Comparison of ENCODE assay signal across 20 cellular contexts in the genomic region with DNA sequence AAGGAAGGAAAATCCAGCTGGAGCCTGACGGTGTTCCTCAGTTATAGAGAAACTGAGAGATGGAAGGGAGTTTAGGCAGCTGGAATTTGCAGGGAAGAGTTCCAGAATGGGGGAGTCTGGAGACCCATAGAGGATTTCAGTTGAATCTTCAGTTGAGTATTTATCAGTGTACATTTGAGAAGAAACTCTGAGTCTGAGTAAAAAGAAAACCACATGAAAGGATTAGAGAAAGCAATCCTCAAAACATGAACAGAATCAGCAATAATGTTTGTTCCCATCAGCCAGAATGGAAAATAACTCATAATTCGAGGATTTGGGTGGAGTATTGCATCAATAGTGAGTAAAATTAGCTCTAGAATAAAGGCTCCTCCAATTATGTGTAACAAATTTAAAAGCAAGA.
DNase-seq lines count a peak whose midpoint lies in the region; ATAC-seq, FAIRE-seq and TF ChIP-seq lines count a peak whose summit lies in the region.
"Had no signal": no experiment of that assay in that cellular context is flagged by ENCODE, and none has a peak within 500 bp of the region (broad histone marks: within the 10 kb centered on the region; RNA-seq: fewer than 3 reads in every experiment).

No MANE protein-coding gene starts in this region.

- no peak overlapping the region for H3K9ac ChIP-seq in kidney (ENCODE audit: low read length in 2 of 2)

- H3K27ac ChIP-seq in kidney (ENCODE audit: low read depth in 2 of 2, low read length in 2 of 2), result no peak overlapping the region
- H3K27ac ChIP-seq: Peyer's patch had no signal

- no TSS peak for BruUV-seq in Calu3 (replicated peaks; lab: Mats Ljungman, UMichigan)
- BruUV-seq in Caco-2 (replicated peaks; lab: Mats Ljungman, UMichigan), result no TSS peak

- H3K4me3 Mint-ChIP-seq in Calu3 (ENCODE audit: low read depth, unreplicated experiment) (no peak overlapping the region), Caco-2 (ENCODE audit: unreplicated experiment) (no peak overlapping the region)
- no peak overlapping the region for H3K4me3 Mint-ChIP-seq in activated naive CD8-positive, alpha-beta T cell treated with anti-CD3 and anti-CD28 coated beads, Interleukin-2, amount 50 U/mL, for 24 hours
- H3K4me3 Mint-ChIP-seq: CD8-positive, alpha-beta memory T cell had no signal

- H3K4me1 ChIP-seq in kidney (ENCODE audit: control insufficient read depth in 1 of 2, insufficient read depth in 1 of 2, low read depth in 1 of 2, low read length in 2 of 2), result no peaks in the 10 kb centered on the region
- no peaks in the 10 kb centered on the region for H3K4me1 ChIP-seq in Caco-2
- H3K4me1 ChIP-seq: Peyer's patch had no signal

- intact Hi-C loops in Calu3 (cut with micrococcal nuclease; ENCODE audit: unreplicated experiment) (no loop called here), kidney (cut with DNase I) (no loop called here), Caco-2 (cut with micrococcal nuclease; ENCODE audit: unreplicated experiment) (no loop called here)

- H3K36me3 Mint-ChIP-seq in Calu3 (ENCODE audit: insufficient read depth, unreplicated experiment) (peaks cover 5% of the 10 kb centered on the region), Caco-2 (ENCODE audit: insufficient read depth, unreplicated experiment) (no peaks in the 10 kb centered on the region)
- H3K36me3 Mint-ChIP-seq in activated naive CD8-positive, alpha-beta T cell treated with anti-CD3 and anti-CD28 coated beads, Interleukin-2, amount 50 U/mL, for 24 hours (ENCODE audit: low read depth), result no peaks in the 10 kb centered on the region
- H3K36me3 Mint-ChIP-seq: CD8-positive, alpha-beta memory T cell had no signal

- no peaks in the 10 kb centered on the region for H3K9me3 Mint-ChIP-seq in Calu3 (ENCODE audit: low read depth, unreplicated experiment)
- no peaks in the 10 kb centered on the region for H3K9me3 Mint-ChIP-seq in activated naive CD8-positive, alpha-beta T cell treated with anti-CD3 and anti-CD28 coated beads, Interleukin-2, amount 50 U/mL, for 24 hours
- no peaks in the 10 kb centered on the region for H3K9me3 Mint-ChIP-seq in Caco-2 (ENCODE audit: unreplicated experiment)

- H3K27me3 Mint-ChIP-seq in Calu3 (ENCODE audit: unreplicated experiment) (no peaks in the 10 kb centered on the region), Caco-2 (ENCODE audit: insufficient read depth, unreplicated experiment) (no peaks in the 10 kb centered on the region)
- no peaks in the 10 kb centered on the region for H3K27me3 Mint-ChIP-seq in activated naive CD8-positive, alpha-beta T cell treated with anti-CD3 and anti-CD28 coated beads, Interleukin-2, amount 50 U/mL, for 24 hours

- no peaks in the 10 kb centered on the region for H3K9me3 ChIP-seq in kidney (ENCODE audit: control insufficient read depth in 1 of 2, low read length in 2 of 2)
- H3K9me3 ChIP-seq in Caco-2, result no peaks in the 10 kb centered on the region
- H3K9me3 ChIP-seq: Peyer's patch had no signal

- no peak for FAIRE-seq in kidney (lab: Jason Lieb, UNC)
- FAIRE-seq: G401.6 had no signal

- no peak for TF ChIP-seq CTCF in Calu3 (IDR thresholded peaks at IDR 0.05; ENCODE audit: unreplicated experiment)
- no peak for TF ChIP-seq CTCF in GM10248 (IDR thresholded peaks at IDR 0.05; ENCODE audit: control extremely low read depth, extremely low read depth, low read depth, missing control alignments)
- no peak for TF ChIP-seq CTCF in kidney (IDR thresholded peaks at IDR 0.05; ENCODE audit: borderline replicate concordance, extremely low read depth, insufficient read depth)
- TF ChIP-seq CTCF in Caco-2 (IDR thresholded peaks at IDR 0.05; ENCODE audit: insufficient read depth in 1 of 2, low read depth in 1 of 2, low read length in 1 of 2, severe bottlenecking in 1 of 2, unreplicated experiment in 1 of 2), result no peak

- no peaks in the 10 kb centered on the region for H3K27me3 ChIP-seq in Caco-2 (replicated peaks; ENCODE audit: control insufficient read depth, insufficient read depth, low read length)
- H3K27me3 ChIP-seq: Peyer's patch had no signal

- H3K27ac Mint-ChIP-seq in Calu3 (ENCODE audit: unreplicated experiment) (peak overlapping the region; percentile 11), Caco-2 (ENCODE audit: unreplicated experiment) (no peak overlapping the region)
- H3K27ac Mint-ChIP-seq in activated naive CD8-positive, alpha-beta T cell treated with anti-CD3 and anti-CD28 coated beads, Interleukin-2, amount 50 U/mL, for 24 hours, result peak overlapping the region; percentile 20

- ATAC-seq in HG02885 (IDR thresholded peaks at IDR 0.05; ENCODE audit: poor library complexity, unreplicated experiment), result peak; percentile 51
- ATAC-seq in activated naive CD8-positive, alpha-beta T cell treated with anti-CD3 and anti-CD28 coated beads, Interleukin-2, amount 50 U/mL, for 24 hours, result no peak
- no peak for ATAC-seq in HG03354 (IDR thresholded peaks at IDR 0.05; ENCODE audit: poor library complexity, severe bottlenecking, unreplicated experiment)

- POLR2A ChIA-PET in GM10248 (lab: Yijun Ruan, JAX) (no interaction called here), Caco-2 (lab: Charles Lee) (no interaction called here)

- H3K4me3 ChIP-seq in kidney (ENCODE audit: low read length in 2 of 2), result no peak overlapping the region
- H3K4me3 ChIP-seq in Caco-2 (ENCODE audit: low read depth, low read length), result no peak overlapping the region
- H3K4me3 ChIP-seq: Peyer's patch had no signal

- no peaks in the 10 kb centered on the region for H3K36me3 ChIP-seq in kidney (ENCODE audit: control insufficient read depth in 1 of 2, insufficient read depth in 2 of 2, low read length in 2 of 2)
- no peaks in the 10 kb centered on the region for H3K36me3 ChIP-seq in Caco-2 (ENCODE audit: control insufficient read depth, insufficient read depth, low read length)
- H3K36me3 ChIP-seq: Peyer's patch had no signal

- CTCF ChIA-PET in Calu3 (lab: Charles Lee), result interaction anchor here (0.6 to 1.4 kb wide), 2 partner anchors 10 kb away, joined by 4 to 5 read pairs; no protein-coding TSS in a partner anchor
- CTCF ChIA-PET in GM10248 (lab: Yijun Ruan, JAX), result interaction anchor here (1.1 to 1.4 kb wide), 2 partner anchors 44 to 134 kb away, joined by 3 read pairs; no protein-coding TSS in a partner anchor
- CTCF ChIA-PET in Caco-2 (lab: Charles Lee), result no interaction called here

- no peak for DNase-seq in Calu3
- DNase-seq in GM10248 (ENCODE audit: extremely low spot score), result peak; percentile 22
- no peak for DNase-seq in activated naive CD8-positive, alpha-beta T cell treated with anti-CD3 and anti-CD28 coated beads, Interleukin-2, amount 50 U/mL, for 24 hours
- DNase-seq in kidney, result no peak
- no peak for DNase-seq in Caco-2
- DNase-seq: C1 segment of cervical spinal cord; CD8-positive, alpha-beta memory T cell; DMS79 treated with DMSO at 0.1 percent for 48 hours; H7; MM.1S; NCI-H1092; NCI-H1436 treated with DMSO at 0.1 percent for 48 hours; NCI-H2029; NCI-H2171; NCI-H446 treated with DMSO at 0.1 percent for 48 hours; NCI-H69; Peyer's patch had no signal

- H3K4me1 Mint-ChIP-seq in Calu3 (ENCODE audit: low read depth, unreplicated experiment) (peaks cover 32% of the 10 kb centered on the region), Caco-2 (ENCODE audit: low read depth, unreplicated experiment) (no peaks in the 10 kb centered on the region)
- H3K4me1 Mint-ChIP-seq in activated naive CD8-positive, alpha-beta T cell treated with anti-CD3 and anti-CD28 coated beads, Interleukin-2, amount 50 U/mL, for 24 hours, result peaks cover 23% of the 10 kb centered on the region
